12 cellular contexts compared by ENCODE assay signal in genomic region chr5:71719092-71719964, GRCh38. TPM values are rescaled to one million over a fixed set of nuclear protein-coding genes. Genes with fewer than 3 reads are reported as not detected.
DNase-seq lines count a peak whose midpoint lies in the region; ATAC-seq and TF ChIP-seq lines count a peak whose summit lies in the region.
"Had no signal": no experiment of that assay in that cellular context is flagged by ENCODE, and none has a peak within 500 bp of the region (broad histone marks: within the 10 kb centered on the region; RNA-seq: fewer than 3 reads in every experiment).

TSS of gene CARTPT (plus strand) at chr5:71719275. CDS start at chr5:71719294, 19 bp downstream.

- H3K9me3 ChIP-seq in left lung: no peaks in the 10 kb centered on the region
- no peaks in the 10 kb centered on the region for H3K9me3 ChIP-seq in CD4-positive, alpha-beta memory T cell (ENCODE audit: control insufficient read depth in 1 of 2, low read length in 2 of 2)

- peak; percentile 63 for ATAC-seq in left lung
- ATAC-seq in GM21515 (IDR thresholded peaks at IDR 0.05; ENCODE audit: unreplicated experiment): no peak

- no peaks in the 10 kb centered on the region for H3K4me1 ChIP-seq in left lung
- no peaks in the 10 kb centered on the region for H3K4me1 ChIP-seq in CD4-positive, alpha-beta memory T cell (ENCODE audit: insufficient read depth, low read length)

- POLR2A ChIA-PET in CD4-positive, alpha-beta memory T cell (lab: Charles Lee; ENCODE audit: partially characterized antibody): no interaction called here

- no peaks in the 10 kb centered on the region for H3K36me3 ChIP-seq in left lung
- H3K36me3 ChIP-seq in CD4-positive, alpha-beta memory T cell (ENCODE audit: insufficient read depth, low read length): no peaks in the 10 kb centered on the region

- peaks cover 23 to 80% of the 10 kb centered on the region in 2 donors for H3K27me3 ChIP-seq in left lung
- peaks cover 6% of the 10 kb centered on the region for H3K27me3 ChIP-seq in CD4-positive, alpha-beta memory T cell (ENCODE audit: insufficient read depth, low read length)

- H3K27ac ChIP-seq in C4-2B (peak within 1 kb of the TSS; percentile 2), left lung (no peak within 1 kb of the TSS)
- H3K27ac ChIP-seq in CD4-positive, alpha-beta memory T cell (ENCODE audit: low read depth, low read length): no peak within 1 kb of the TSS

- H3K4me3 Mint-ChIP-seq in brain: peak within 1 kb of the TSS; percentile 43 to 85 (median 77)
- H3K4me3 Mint-ChIP-seq in CD4-positive, alpha-beta memory T cell: peak within 1 kb of the TSS in 1 of 8 donors; percentile 12
- H3K4me3 Mint-ChIP-seq: activated T-helper 1 cell treated with anti-CD3 and anti-CD28 coated beads, Interleukin-12 subunit alpha, Interleukin-12 subunit beta, Interleukin-2, Interleukin-4 antibody, amounts not matched to agents 30 ng/mL and 10 ng/mL and 1 ng/mL, durations not matched to agents 14 hours and 24 hours and 36 hours; stimulated activated naive CD8-positive, alpha-beta T cell treated with anti-CD3 and anti-CD28 coated beads, Interleukin-15, Interleukin-2, amounts not matched to agents 100 ng/mL and 50 ng/mL, for 24 hours; T-helper 2 cell treated with Interferon-gamma antibody and Interleukin-4, amounts not matched to agents 5 μg/mL and 100 μg/mL, for 36 hours had no signal

- TF ChIP-seq CTCF in C4-2B (conservative IDR thresholded peaks at IDR 0.05) (no peak), brain (conservative IDR thresholded peaks at IDR 0.05) (no peak), left lung (IDR thresholded peaks at IDR 0.05) (no peak)

- no peaks in the 10 kb centered on the region for H3K36me3 Mint-ChIP-seq in brain
- H3K36me3 Mint-ChIP-seq in CD4-positive, alpha-beta memory T cell: no peaks in the 10 kb centered on the region

- intact Hi-C loops in left lung (cut with DNase I): no loop called here
- intact Hi-C loops in CD4-positive, alpha-beta memory T cell (cut with micrococcal nuclease): no loop called here

- H3K4me3 ChIP-seq in left lung: no peak within 1 kb of the TSS
- no peak within 1 kb of the TSS for H3K4me3 ChIP-seq in CD4-positive, alpha-beta memory T cell (ENCODE audit: low read length in 2 of 2)

- H3K4me1 Mint-ChIP-seq in brain: peaks cover 9% of the 10 kb centered on the region
- H3K4me1 Mint-ChIP-seq in CD4-positive, alpha-beta memory T cell: peaks cover 0 to 9% (median under 1%) of the 10 kb centered on the region in 4 donors

- CTCF ChIA-PET in CD4-positive, alpha-beta memory T cell (lab: Charles Lee; ENCODE audit: partially characterized antibody): no interaction called here

- DNase-seq in HT1080 (ENCODE audit: low read depth): peak; percentile 17
- DNase-seq in left lung: no peak
- DNase-seq in OCI-M1 (lab: John Stamatoyannopoulos, UW): no peak
- no peak for DNase-seq in inferior parietal cortex (ENCODE audit: extremely low spot score)
- DNase-seq in CD4-positive, alpha-beta memory T cell: no peak

- peaks cover 91% of the 10 kb centered on the region for H3K27me3 Mint-ChIP-seq in brain
- peaks cover 40 to 53% of the 10 kb centered on the region in 2 donors for H3K27me3 Mint-ChIP-seq in CD4-positive, alpha-beta memory T cell

- H3K9me3 Mint-ChIP-seq in brain: peaks cover 0 to 15% (median 0%) of the 10 kb centered on the region in 5 experiments
- peaks cover 0 to 5% (median 2%) of the 10 kb centered on the region in 8 donors for H3K9me3 Mint-ChIP-seq in CD4-positive, alpha-beta memory T cell
- H3K9me3 Mint-ChIP-seq: activated T-helper 1 cell treated with anti-CD3 and anti-CD28 coated beads, Interleukin-12 subunit alpha, Interleukin-12 subunit beta, Interleukin-2, Interleukin-4 antibody, amounts not matched to agents 30 ng/mL and 10 ng/mL and 1 ng/mL, durations not matched to agents 14 hours and 24 hours and 36 hours; stimulated activated naive CD8-positive, alpha-beta T cell treated with anti-CD3 and anti-CD28 coated beads, Interleukin-15, Interleukin-2, amounts not matched to agents 100 ng/mL and 50 ng/mL, for 24 hours; T-helper 2 cell treated with Interferon-gamma antibody and Interleukin-4, amounts not matched to agents 5 μg/mL and 100 μg/mL, for 36 hours had no signal

- H3K27ac Mint-ChIP-seq in brain: peak within 1 kb of the TSS in 1 of 5 experiments; percentile 76
- H3K27ac Mint-ChIP-seq in CD4-positive, alpha-beta memory T cell: no peak within 1 kb of the TSS
- H3K27ac Mint-ChIP-seq: activated T-helper 1 cell treated with anti-CD3 and anti-CD28 coated beads, Interleukin-12 subunit alpha, Interleukin-12 subunit beta, Interleukin-2, Interleukin-4 antibody, amounts not matched to agents 30 ng/mL and 10 ng/mL and 1 ng/mL, durations not matched to agents 14 hours and 24 hours and 36 hours; stimulated activated naive CD8-positive, alpha-beta T cell treated with anti-CD3 and anti-CD28 coated beads, Interleukin-15, Interleukin-2, amounts not matched to agents 100 ng/mL and 50 ng/mL, for 24 hours; T-helper 2 cell treated with Interferon-gamma antibody and Interleukin-4, amounts not matched to agents 5 μg/mL and 100 μg/mL, for 36 hours had no signal

RNA-seq across cellular contexts. Expression of gene CARTPT, which starts in this region (rescaled TPM):
- total RNA-seq in HT1080 (2014; rRNA removed; shearing (Covaris generic)): not detected in 2 replicates
- not detected in 2 replicates for polyA plus RNA-seq in HT1080 (2015; cell fraction: cytosol; rRNA removed)
- polyA plus RNA-seq in HT1080 (2015; cell fraction: nucleus; rRNA removed): not detected in 2 replicates
- polyA plus RNA-seq in brain (ENCODE audit: insufficient read depth, low read depth, low replicate concordance): 7.9 TPM
- total RNA-seq in left lung: not detected
- not detected for total RNA-seq in CD4-positive, alpha-beta memory T cell
- polyA plus RNA-seq in CD4-positive, alpha-beta memory T cell: not detected
- total RNA-seq: activated T-helper 1 cell treated with anti-CD3 and anti-CD28 coated beads, Interleukin-12 subunit alpha, Interleukin-12 subunit beta, Interleukin-2, Interleukin-4 antibody, amounts not matched to agents 30 ng/mL and 10 ng/mL and 1 ng/mL, durations not matched to agents 14 hours and 24 hours and 36 hours; skeletal muscle tissue had no signal

Comparison
In these comparisons a context has a peak if more than half of its experiments do, and no peak if none do; other contexts are left out.
1. Peak in DNase-seq in HT1080; RNA of the gene not detected or under 1 TPM.
2. Peak in ATAC-seq in left lung; RNA of the gene not detected or under 1 TPM.